ENCODE assay signal across 22 cellular contexts in genomic region chr2:58484201-58484600, GRCh38.
DNase-seq lines count a peak whose midpoint lies in the region; ATAC-seq and TF ChIP-seq lines count a peak whose summit lies in the region.
"Had no signal": no experiment of that assay in that cellular context is flagged by ENCODE, and none has a peak within 500 bp of the region (broad histone marks: within the 10 kb centered on the region; RNA-seq: fewer than 3 reads in every experiment).

No MANE protein-coding gene starts in this region.

- H3K9me3 ChIP-seq in mammary epithelial cell (replicated peaks; ENCODE audit: insufficient read depth, low read length) (no peaks in the 10 kb centered on the region), SJSA1 (replicated peaks) (no peaks in the 10 kb centered on the region)
- H3K9me3 ChIP-seq: esophagus squamous epithelium, prostate gland, tibial artery had no signal

- H3K36me3 Mint-ChIP-seq in MCF 10A (ENCODE audit: insufficient read depth, unreplicated experiment), result no peaks in the 10 kb centered on the region
- H3K36me3 Mint-ChIP-seq: CD4-positive, alpha-beta memory T cell had no signal

- DNase-seq in mammary epithelial cell, result peak; percentile 37
- no peak for DNase-seq in MCF 10A (ENCODE audit: unreplicated experiment)
- peak in 1 of 2 experiments; percentile 87 for DNase-seq in SJSA1 (ENCODE audit: low read depth in 1 of 2, low spot score in 2 of 2)
- DNase-seq in fibroblast of peridontal ligament (ENCODE audit: extremely low read depth), result peak; percentile 5
- no peak for DNase-seq in H7
- DNase-seq in ACHN, result no peak
- DNase-seq: 8988T; activated CD4-positive, alpha-beta T cell treated with anti-CD3 and anti-CD28 coated beads for 4 hours; activated CD8-positive, alpha-beta memory T cell treated with anti-CD3 and anti-CD28 coated beads, Interleukin-2, amount 50 U/mL, for 4 hours; CD4-positive, alpha-beta memory T cell; DMS79 treated with DMSO at 0.1 percent for 48 hours; esophagus squamous epithelium; KG1; mesendoderm; NCI-H1105; nephron progenitor cell; PC-9; T1000; tibial artery had no signal

- peaks cover 7% of the 10 kb centered on the region for H3K4me1 Mint-ChIP-seq in MCF 10A (ENCODE audit: insufficient read depth, unreplicated experiment)
- H3K4me1 Mint-ChIP-seq: CD4-positive, alpha-beta memory T cell; nephron progenitor cell had no signal

- no peak overlapping the region for H3K4me2 ChIP-seq in mammary epithelial cell (ENCODE audit: insufficient read depth, low read depth, low read length)
- H3K4me2 ChIP-seq: PC-9 had no signal

- peaks cover 12% of the 10 kb centered on the region for H3K9me3 Mint-ChIP-seq in MCF 10A (ENCODE audit: unreplicated experiment)

- ATAC-seq in GM19397 (IDR thresholded peaks at IDR 0.05; ENCODE audit: unreplicated experiment) (no peak), GM21381 (IDR thresholded peaks at IDR 0.05; ENCODE audit: unreplicated experiment) (no peak)

- in situ Hi-C loops in mammary epithelial cell (cut with MboI; ENCODE audit: low sequenced_read_pairs in 2 of 2), result no loop called here
- in situ Hi-C loops in ACHN (cut with HindIII; ENCODE audit: low pct_ligation_motif_present, low pct_unique_long_range_greater_than_20kb, low sequenced_read_pairs), result no loop called here

- no peak overlapping the region for H3K4me3 ChIP-seq in mammary epithelial cell (replicated peaks in 1 of 3; ENCODE audit: insufficient read depth in 1 of 3, low read depth in 2 of 3, low read length in 3 of 3)
- H3K4me3 ChIP-seq in SJSA1, result no peak overlapping the region
- no peak overlapping the region for H3K4me3 ChIP-seq in H7 (ENCODE audit: insufficient read depth, low read depth, low read length)
- H3K4me3 ChIP-seq: esophagus squamous epithelium, PC-9, prostate gland, tibial artery had no signal

- POLR2A ChIA-PET in MCF 10A (lab: Yijun Ruan, JAX), result no interaction called here

- H2AFZ ChIP-seq in mammary epithelial cell (ENCODE audit: low read depth, low read length), result no peak overlapping the region
- H2AFZ ChIP-seq: PC-9 had no signal

- H3K4me1 ChIP-seq in mammary epithelial cell (ENCODE audit: insufficient read depth, low read length) (no peaks in the 10 kb centered on the region), SJSA1 (replicated peaks) (peaks cover 28% of the 10 kb centered on the region)
- H3K4me1 ChIP-seq: esophagus squamous epithelium, prostate gland, tibial artery had no signal

- no peaks in the 10 kb centered on the region for H3K27me3 ChIP-seq in mammary epithelial cell (ENCODE audit: insufficient read depth, low read length)
- no peaks in the 10 kb centered on the region for H3K27me3 ChIP-seq in SJSA1 (replicated peaks)
- peaks cover 3% of the 10 kb centered on the region; the same call in 1 of the 2 replicates for H3K27me3 ChIP-seq in H7 (ENCODE audit: control insufficient read depth, insufficient read depth, low read length)
- H3K27me3 ChIP-seq: esophagus squamous epithelium, tibial artery had no signal

- dilution Hi-C loops in mammary epithelial cell (cut with HindIII; ENCODE audit: low sequenced_read_pairs), result no loop called here

- 33% methylated on average over 1 of the region's 1 CpG for WGBS in mammary epithelial cell (ENCODE audit: low coverage, missing lambda C conversion rate)

- no peak overlapping the region for H3K27ac ChIP-seq in mammary epithelial cell (ENCODE audit: insufficient read depth, low read depth, low read length)
- peak overlapping the region; percentile 63 for H3K27ac ChIP-seq in SJSA1
- H3K27ac ChIP-seq: esophagus squamous epithelium, PC-9, prostate gland, tibial artery had no signal

- no peak overlapping the region for H3K9ac ChIP-seq in mammary epithelial cell (ENCODE audit: insufficient read depth, low read length)

- H3K36me3 ChIP-seq in mammary epithelial cell (ENCODE audit: insufficient read depth, low read length) (no peaks in the 10 kb centered on the region), SJSA1 (no peaks in the 10 kb centered on the region), H7 (replicated peaks; ENCODE audit: control insufficient read depth, insufficient read depth, low read length) (no peaks in the 10 kb centered on the region)
- H3K36me3 ChIP-seq: esophagus squamous epithelium, prostate gland, tibial artery had no signal

- TF ChIP-seq CTCF in mammary epithelial cell (conservative IDR thresholded peaks at IDR 0.05 in 1 of 2, IDR thresholded peaks at IDR 0.05 in 1 of 2; ENCODE audit: extremely low read depth in 1 of 2, insufficient read depth in 1 of 2, low read depth in 1 of 2, low read length in 2 of 2) (no peak), MCF 10A (IDR thresholded peaks at IDR 0.05; ENCODE audit: unreplicated experiment) (no peak)

- no peak overlapping the region for H3K27ac Mint-ChIP-seq in MCF 10A (ENCODE audit: low read depth, unreplicated experiment)
- H3K27ac Mint-ChIP-seq: CD4-positive, alpha-beta memory T cell; nephron progenitor cell had no signal

- H3K4me3 Mint-ChIP-seq in MCF 10A (ENCODE audit: unreplicated experiment), result no peak overlapping the region
- H3K4me3 Mint-ChIP-seq: CD4-positive, alpha-beta memory T cell; nephron progenitor cell had no signal

- H3K79me2 ChIP-seq in mammary epithelial cell (ENCODE audit: insufficient read depth, low read length), result no peaks in the 10 kb centered on the region

- H4K20me1 ChIP-seq in mammary epithelial cell (ENCODE audit: insufficient read depth, low read length), result no peaks in the 10 kb centered on the region

- BruUV-seq in mammary epithelial cell (replicated peaks; lab: Mats Ljungman, UMichigan), result no TSS peak
- BruUV-seq in MCF 10A (replicated peaks; lab: Mats Ljungman, UMichigan), result no TSS peak

- intact Hi-C loops in mammary epithelial cell (cut with micrococcal nuclease), result no loop called here
- intact Hi-C loops in MCF 10A (cut with micrococcal nuclease), result no loop called here

- CTCF ChIA-PET in mammary epithelial cell (lab: Charles Lee; ENCODE audit: low non-redundant PET) (no interaction called here), MCF 10A (lab: Yijun Ruan, JAX) (no interaction called here)

- H3K27me3 Mint-ChIP-seq in MCF 10A (ENCODE audit: insufficient read depth, unreplicated experiment), result no peaks in the 10 kb centered on the region
- H3K27me3 Mint-ChIP-seq: CD4-positive, alpha-beta memory T cell had no signal

Comparison
In these comparisons a context has a peak if more than half of its experiments do, and no peak if none do; other contexts are left out.
1. DNase-seq: peak in mammary epithelial cell (single experiment) and fibroblast of peridontal ligament (single experiment); none in MCF 10A (single experiment), H7 (single experiment) and ACHN (single experiment).